28 cellular contexts compared by ENCODE assay signal in genomic region chr2:165920748-165921147, GRCh38.
"Had no signal": no experiment of that assay in that cellular context is flagged by ENCODE, and none has a peak within 500 bp of the region (broad histone marks: within the 10 kb centered on the region; RNA-seq: fewer than 3 reads in every experiment).

No MANE protein-coding gene starts in this region.

- H3K4me3 ChIP-seq: heart left ventricle, left lung, lower lobe of right lung, suprapubic skin, tibial nerve had no signal

- H3K27me3 Mint-ChIP-seq: activated naive CD8-positive, alpha-beta T cell had no signal

- H3K4me1 Mint-ChIP-seq: natural killer cell had no signal

- H3K27ac ChIP-seq: brain microvascular endothelial cell, heart left ventricle, left lung, lower lobe of right lung, suprapubic skin, tibial nerve had no signal

- ATAC-seq: esophagus mucosa, heart left ventricle, left lung, lower lobe of right lung, natural killer cell, right cardiac atrium, SK-N-SH treated with all-trans-retinoic acid at 6 μM for 48 hours had no signal

- H3K27me3 ChIP-seq: brain microvascular endothelial cell, heart left ventricle, left lung, suprapubic skin, tibial nerve had no signal

- H3K9me3 Mint-ChIP-seq: natural killer cell had no signal

- FAIRE-seq: astrocyte, endothelial cell of umbilical vein had no signal

- H3K27ac Mint-ChIP-seq: activated naive CD8-positive, alpha-beta T cell; natural killer cell had no signal

- DNase-seq: activated CD4-positive, alpha-beta T cell treated with anti-CD3 and anti-CD28 coated beads for 48 hours; activated CD4-positive, CD25-positive, alpha-beta regulatory T cell; activated CD8-positive, alpha-beta memory T cell treated with anti-CD3 and anti-CD28 coated beads for 24 hours; activated CD8-positive, alpha-beta memory T cell treated with anti-CD3 and anti-CD28 coated beads, Interleukin-2, amount 50 U/mL, for 48 hours; activated effector memory CD4-positive, alpha-beta T cell treated with Interleukin-2 at 50 U/mL for 16 hours; activated naive CD4-positive, alpha-beta T cell treated with Interleukin-2 at 50 U/mL for 16 hours; activated T-cell treated with anti-CD3 and anti-CD28 coated beads, Interleukin-2, amount 50 U/mL, for 48 hours; amniotic stem cell; brain microvascular endothelial cell; foreskin fibroblast; heart left ventricle; kidney glomerular epithelial cell; left lung; lower lobe of right lung; mesenchymal stem cell; natural killer cell; posterior cingulate gyrus; right cardiac atrium; stimulated activated CD4-positive, alpha-beta T cell treated with anti-CD3 and anti-CD28 coated beads, Interleukin-15, amount 100 ng/mL, for 24 hours; stimulated activated CD4-positive, alpha-beta T cell treated with anti-CD3 and anti-CD28 coated beads, Interleukin-2, amount 100 ng/mL, for 24 hours; stimulated activated naive CD4-positive, alpha-beta T cell had no signal

- H3K4me1 ChIP-seq: heart left ventricle, left lung, lower lobe of right lung, suprapubic skin, tibial nerve had no signal

- H3K9me3 ChIP-seq: heart left ventricle, left lung, lower lobe of right lung, suprapubic skin, tibial nerve had no signal

- H3K4me3 Mint-ChIP-seq: activated naive CD8-positive, alpha-beta T cell; natural killer cell had no signal
